In genomic region chr5:154520861-154521453, GRCh38 we compare ENCODE assay signal across 10 cellular contexts. TPM values are rescaled to one million over a fixed set of nuclear protein-coding genes. Genes with fewer than 3 reads are reported as not detected.
DNase-seq lines count a peak whose midpoint lies in the region; ATAC-seq, FAIRE-seq and TF ChIP-seq lines count a peak whose summit lies in the region.
"Had no signal": no experiment of that assay in that cellular context is flagged by ENCODE, and none has a peak within 500 bp of the region (broad histone marks: within the 10 kb centered on the region; RNA-seq: fewer than 3 reads in every experiment).

No MANE protein-coding gene starts in this region.

- H3K4me3 ChIP-seq in BE2C (ENCODE audit: low read depth, low read length) (no peak overlapping the region), PC-3 (ENCODE audit: low read length) (no peak overlapping the region), gastroesophageal sphincter (no peak overlapping the region), small intestine (ENCODE audit: low read depth in 1 of 2, low read length in 2 of 2) (no peak overlapping the region)

- no TSS peak for BruUV-seq in PC-3 (replicated peaks; lab: Mats Ljungman, UMichigan)

- H4K20me1 ChIP-seq in PC-3 (ENCODE audit: low read length) = no peaks in the 10 kb centered on the region

- H3K27ac ChIP-seq in PC-3 (ENCODE audit: low read length) (no peak overlapping the region), gastroesophageal sphincter (no peak overlapping the region), small intestine (ENCODE audit: low read depth in 1 of 2, low read length in 1 of 2) (no peak overlapping the region)

- H3K4me2 ChIP-seq in PC-3 (ENCODE audit: low read length) = peak overlapping the region; percentile 59; the same call in 1 of the 2 replicates

- FAIRE-seq in GM12892 (lab: Jason Lieb, UNC) (no peak), small intestine (lab: Jason Lieb, UNC) (no peak)
- FAIRE-seq: islet of Langerhans had no signal

- 0 to 3% methylated on average over 7 of the region's 15 CpGs for WGBS in gastroesophageal sphincter (ENCODE audit: low coverage in 1 of 2), 2 donors
- 4 to 8% (median 7%) methylated on average over 15 of the region's 15 CpGs for WGBS in small intestine, 3 donors

- POLR2A ChIA-PET in PC-3 (lab: Charles Lee; ENCODE audit: unreplicated experiment) = no interaction called here

- no peak overlapping the region for H2AFZ ChIP-seq in PC-3 (ENCODE audit: low read length)

- peaks cover 81% of the 10 kb centered on the region for H3K4me1 ChIP-seq in BE2C
- H3K4me1 ChIP-seq in PC-3 (ENCODE audit: insufficient read depth, low read length) = peaks cover 21% of the 10 kb centered on the region
- H3K4me1 ChIP-seq in gastroesophageal sphincter = peaks cover 0 to 14% (median 0%) of the 10 kb centered on the region in 3 donors
- no peaks in the 10 kb centered on the region for H3K4me1 ChIP-seq in small intestine (ENCODE audit: control insufficient read depth in 2 of 2, insufficient read depth in 1 of 2, low read depth in 1 of 2, low read length in 1 of 2)

- no peaks in the 10 kb centered on the region for H3F3A ChIP-seq in PC-3 (ENCODE audit: low read length, unreplicated experiment)

- H3K9ac ChIP-seq in PC-3 (ENCODE audit: low read length) = no peak overlapping the region

- no peak for TF ChIP-seq EP300 in gastroesophageal sphincter (IDR thresholded peaks at IDR 0.05)

- no peaks in the 10 kb centered on the region for H3K27me3 ChIP-seq in BE2C
- no peaks in the 10 kb centered on the region for H3K27me3 ChIP-seq in PC-3 (ENCODE audit: low read length)
- peaks cover 52% of the 10 kb centered on the region for H3K27me3 ChIP-seq in gastroesophageal sphincter
- peaks cover 0 to 15% of the 10 kb centered on the region in 2 donors for H3K27me3 ChIP-seq in small intestine (ENCODE audit: control insufficient read depth in 2 of 2, insufficient read depth in 2 of 2, low read length in 2 of 2)

- CTCF ChIA-PET in PC-3 (lab: Charles Lee) = interaction anchor here (0.5 to 0.6 kb wide), 2 partner anchors 23 to 121 kb away, joined by 3 to 4 read pairs; no protein-coding TSS in a partner anchor

- ATAC-seq in PC-3 = peak; percentile 33; the same call in 1 of the 2 replicates
- no peak for ATAC-seq in gastroesophageal sphincter
- ATAC-seq in HG03280 (IDR thresholded peaks at IDR 0.05; ENCODE audit: unreplicated experiment) = no peak
- ATAC-seq in HG02885 (IDR thresholded peaks at IDR 0.05; ENCODE audit: poor library complexity, unreplicated experiment) = no peak

- H3K36me3 ChIP-seq in BE2C (no peaks in the 10 kb centered on the region), PC-3 (ENCODE audit: low read depth, low read length) (no peaks in the 10 kb centered on the region), gastroesophageal sphincter (no peaks in the 10 kb centered on the region), small intestine (ENCODE audit: control insufficient read depth in 2 of 2, insufficient read depth in 2 of 2, low read length in 2 of 2) (no peaks in the 10 kb centered on the region)

- TF ChIP-seq CTCF in BE2C (IDR thresholded peaks at IDR 0.05; ENCODE audit: low read depth, low read length) (peak; percentile 88), PC-3 (conservative IDR thresholded peaks at IDR 0.05; ENCODE audit: low read depth, low read length) (peak; percentile 77), gastroesophageal sphincter (IDR thresholded peaks at IDR 0.05) (peak; percentile 26 to 70 (median 32))

- H3K9me3 ChIP-seq in BE2C (no peaks in the 10 kb centered on the region), PC-3 (ENCODE audit: low read length) (no peaks in the 10 kb centered on the region), gastroesophageal sphincter (no peaks in the 10 kb centered on the region), small intestine (ENCODE audit: control insufficient read depth, low read depth) (no peaks in the 10 kb centered on the region)

- no peaks in the 10 kb centered on the region for H3K79me2 ChIP-seq in PC-3 (ENCODE audit: low read length)

- intact Hi-C loops in PC-3 (cut with micrococcal nuclease) = loop anchor here (2.0 to 5.0 kb wide), 2 partner anchors 56 to 90 kb away; no protein-coding TSS in a partner anchor

- peak; percentile 26 for DNase-seq in BE2C
- DNase-seq in GM12892 (ENCODE audit: insufficient read length) = peak; percentile 43
- peak; percentile 70 for DNase-seq in PC-3
- DNase-seq in small intestine = peak; percentile 32
- no peak for DNase-seq in HCEC 1CT

- H3K9me2 ChIP-seq in PC-3 (replicated peaks; ENCODE audit: low read length) = no peaks in the 10 kb centered on the region

- TF ChIP-seq POLR2A in GM12892 (IDR thresholded peaks at IDR 0.05; ENCODE audit: low read depth, low read length) = no peak
- TF ChIP-seq POLR2A in gastroesophageal sphincter (IDR thresholded peaks at IDR 0.05) = no peak

RNA-seq across cellular contexts. Expression of gene HAND1, which starts 42.9 kb away (rescaled TPM):
- 289 TPM for polyA plus RNA-seq in BE2C (2012; ENCODE audit: insufficient read depth, insufficient read length, low read depth)
- not detected for polyA plus RNA-seq in GM12892 (2012; ENCODE audit: missing spikeins)
- not detected in 2 replicates for total RNA-seq in PC-3 (2014; rRNA removed)
- total RNA-seq in gastroesophageal sphincter = not detected
- under 1 TPM in 1 of 3 donors, not detected in 2; 0.42 TPM for polyA plus RNA-seq in small intestine
- total RNA-seq: LHCN-M2 had no signal

Comparison
In these comparisons a context has a peak if more than half of its experiments do, and no peak if none do; other contexts are left out.
1. CTCF ChIP-seq: peak in every context shown above with its lines; median percentile 88 in BE2C; 77 in PC-3; 32 in gastroesophageal sphincter.